Comparison of ENCODE assay signal across 26 cellular contexts in the genomic region with DNA sequence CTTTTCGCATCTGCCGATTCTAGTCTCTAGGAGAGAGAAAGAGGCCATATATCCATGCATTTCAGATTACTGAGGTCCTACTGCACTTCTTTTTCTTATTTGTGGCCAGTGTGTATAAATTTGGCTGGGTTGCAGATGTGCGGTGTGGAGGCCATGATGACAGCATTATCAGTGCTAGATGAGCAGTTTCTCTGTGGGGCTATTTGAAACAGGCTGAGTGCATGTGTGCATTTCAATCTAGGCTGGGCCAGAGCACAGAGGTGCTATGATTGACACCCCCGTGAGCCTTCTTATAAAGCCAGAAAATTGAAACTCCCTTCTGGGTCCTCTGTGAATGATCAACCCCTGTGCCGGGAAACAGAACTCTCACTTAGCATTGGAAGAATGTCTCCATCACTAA.
"Had no signal": no experiment of that assay in that cellular context is flagged by ENCODE, and none has a peak within 500 bp of the region (broad histone marks: within the 10 kb centered on the region; RNA-seq: fewer than 3 reads in every experiment).

No MANE protein-coding gene starts in this region.

- DNase-seq: caudate nucleus; cerebellar nuclear complex; cortex of kidney; effector memory CD8-positive, alpha-beta T cell; erythroblast; gastrocnemius medialis; left colon; mesenchymal stem cell; midbrain; naive thymus-derived CD4-positive, alpha-beta T cell; nephron progenitor cell; occipital lobe; ovary; posterior cingulate gyrus; spleen; stimulated activated CD4-positive, alpha-beta T cell treated with anti-CD3 and anti-CD28 coated beads, Interleukin-4, amount 100 ng/mL, for 4 hours; stimulated activated naive CD8-positive, alpha-beta T cell treated with anti-CD3 and anti-CD28 coated beads, Interleukin-15, Interleukin-2, amounts not matched to agents 100 U/mL and 50 U/mL, for 24 hours; upper lobe of left lung had no signal

- H3K9me3 ChIP-seq: breast epithelium, gastrocnemius medialis, ovary, spleen, thoracic aorta, tibial nerve, upper lobe of left lung had no signal

- H3K4me3 ChIP-seq: breast epithelium, gastrocnemius medialis, ovary, skin epidermis, spleen, thoracic aorta, tibial nerve, upper lobe of left lung had no signal

- H3K9me3 Mint-ChIP-seq: effector memory CD8-positive, alpha-beta T cell; stimulated activated memory B cell treated with anti-CD40 and anti-IgM and Interleukin-4, amounts not matched to agents 10 μg/mL and 1 μg/mL and 100 μg/mL, for 72 hours had no signal

- H3K27me3 ChIP-seq: breast epithelium, gastrocnemius medialis, ovary, tibial nerve, upper lobe of left lung had no signal

- ATAC-seq: effector memory CD8-positive, alpha-beta T cell; gastrocnemius medialis; left colon; naive thymus-derived CD4-positive, alpha-beta T cell; stimulated activated memory B cell treated with anti-CD40 and anti-IgM and Interleukin-4, amounts not matched to agents 10 μg/mL and 1 μg/mL and 100 μg/mL, for 72 hours; stimulated activated naive CD8-positive, alpha-beta T cell treated with anti-CD3 and anti-CD28 coated beads, Interleukin-15, Interleukin-2, amounts not matched to agents 100 U/mL and 50 U/mL, for 24 hours had no signal

- FAIRE-seq: endometrium, islet of Langerhans, urothelium cell line had no signal

- H3K4me1 ChIP-seq: breast epithelium, spleen, tibial nerve, upper lobe of left lung had no signal

- H3K27ac ChIP-seq: breast epithelium, gastrocnemius medialis, ovary, skin epidermis, spleen, thoracic aorta, tibial nerve, upper lobe of left lung had no signal

- H3K36me3 ChIP-seq: breast epithelium, ovary, spleen, thoracic aorta, tibial nerve, upper lobe of left lung had no signal

- H3K4me3 Mint-ChIP-seq: effector memory CD8-positive, alpha-beta T cell; naive thymus-derived CD4-positive, alpha-beta T cell; nephron progenitor cell; stimulated activated memory B cell treated with anti-CD40 and anti-IgM and Interleukin-4, amounts not matched to agents 10 μg/mL and 1 μg/mL and 100 μg/mL, for 72 hours had no signal

- H3K4me1 Mint-ChIP-seq: naive thymus-derived CD4-positive, alpha-beta T cell; nephron progenitor cell; stimulated activated memory B cell treated with anti-CD40 and anti-IgM and Interleukin-4, amounts not matched to agents 10 μg/mL and 1 μg/mL and 100 μg/mL, for 72 hours had no signal

- H3K27ac Mint-ChIP-seq: effector memory CD8-positive, alpha-beta T cell; naive thymus-derived CD4-positive, alpha-beta T cell; nephron progenitor cell; stimulated activated memory B cell treated with anti-CD40 and anti-IgM and Interleukin-4, amounts not matched to agents 10 μg/mL and 1 μg/mL and 100 μg/mL, for 72 hours had no signal

- H3K36me3 Mint-ChIP-seq: naive thymus-derived CD4-positive, alpha-beta T cell; stimulated activated memory B cell treated with anti-CD40 and anti-IgM and Interleukin-4, amounts not matched to agents 10 μg/mL and 1 μg/mL and 100 μg/mL, for 72 hours had no signal
